Comparison of ENCODE assay signal across 1 cellular context in genomic region chr21:41251961-41252642, GRCh38.
TF ChIP-seq lines count a peak whose summit lies in the region.

No MANE protein-coding gene starts in this region.

TF ChIP-seq in SK-N-SH treated with all-trans-retinoic acid at 6 μM for 48 hours, 23 proteins besides CTCF, POLR2A, EP300 and RAD21 (continued from another document):
- no peak for TF ChIP-seq SNAI2 (CRISPR knock-in tag; IDR thresholded peaks at IDR 0.05)
- no peak for TF ChIP-seq TCF4 (CRISPR knock-in tag; IDR thresholded peaks at IDR 0.05; ENCODE audit: borderline replicate concordance)
- no peak for TF ChIP-seq ZNF8 (CRISPR knock-in tag; IDR thresholded peaks at IDR 0.05)
- TF ChIP-seq PPARA (CRISPR knock-in tag; IDR thresholded peaks at IDR 0.05; ENCODE audit: borderline replicate concordance) = no peak
TF ChIP-seq in SK-N-SH treated with all-trans-retinoic acid at 6 μM for 48 hours: peak in this region for 0.
